Comparison of ENCODE assay signal across 20 cellular contexts in genomic region chr15:97981058-97981457, GRCh38. TPM values are rescaled to one million over a fixed set of nuclear protein-coding genes. Genes with fewer than 3 reads are reported as not detected.
DNase-seq lines count a peak whose midpoint lies in the region; ATAC-seq and TF ChIP-seq lines count a peak whose summit lies in the region.
"Had no signal": no experiment of that assay in that cellular context is flagged by ENCODE, and none has a peak within 500 bp of the region (broad histone marks: within the 10 kb centered on the region; RNA-seq: fewer than 3 reads in every experiment).

No MANE protein-coding gene starts in this region.

- H3K9me3 ChIP-seq in CD8-positive, alpha-beta T cell (ENCODE audit: low read length): no peaks in the 10 kb centered on the region
- H3K9me3 ChIP-seq: A549, BE2C, Caco-2 had no signal

- peak overlapping the region; percentile 87 for H3K27ac Mint-ChIP-seq in activated CD4-positive, alpha-beta T cell treated with anti-CD3 and anti-CD28 coated beads, Interleukin-2, amount 10 ng/mL, durations not matched to agents 7 days and 5 days
- no peak overlapping the region for H3K27ac Mint-ChIP-seq in activated CD4-positive, alpha-beta T cell treated with anti-CD3 and anti-CD28 coated beads, Interleukin-2, amount 10 ng/mL, durations not matched to agents 24 days and 14 days
- peak overlapping the region; percentile 43 to 83 for H3K27ac Mint-ChIP-seq in T-cell
- no peak overlapping the region for H3K27ac Mint-ChIP-seq in CD8-positive, alpha-beta T cell
- H3K27ac Mint-ChIP-seq: CD14-positive monocyte had no signal

- H3K27me3 Mint-ChIP-seq in activated CD4-positive, alpha-beta T cell treated with anti-CD3 and anti-CD28 coated beads, Interleukin-2, amount 10 ng/mL, durations not matched to agents 7 days and 5 days: no peaks in the 10 kb centered on the region
- peaks cover 3% of the 10 kb centered on the region for H3K27me3 Mint-ChIP-seq in activated CD4-positive, alpha-beta T cell treated with anti-CD3 and anti-CD28 coated beads, Interleukin-2, amount 10 ng/mL, durations not matched to agents 24 days and 14 days
- peaks cover 0 to 4% of the 10 kb centered on the region in 2 donors for H3K27me3 Mint-ChIP-seq in T-cell
- H3K27me3 Mint-ChIP-seq in CD8-positive, alpha-beta T cell (ENCODE audit: low read depth): peaks cover 4% of the 10 kb centered on the region
- H3K27me3 Mint-ChIP-seq: CD4-positive, alpha-beta memory T cell had no signal

- H3K27ac ChIP-seq in rectal smooth muscle tissue (ENCODE audit: low read depth, low read length): peak overlapping the region; percentile 43
- no peak overlapping the region for H3K27ac ChIP-seq in CD8-positive, alpha-beta T cell (ENCODE audit: low read depth, low read length)
- H3K27ac ChIP-seq: A549; BLaER1 treated with 17β-estradiol and CSF1 and Interleukin-3, amounts not matched to agents 10 nM and 100 nM; GM23248 had no signal

- ATAC-seq in T-cell (replicated peaks in 1 of 4) (peak in 3 of 4 experiments; percentile 37 to 76 (median 75)), HG03175 (IDR thresholded peaks at IDR 0.05; ENCODE audit: unreplicated experiment) (no peak)
- no peak for ATAC-seq in CD8-positive, alpha-beta T cell
- ATAC-seq: A549 had no signal

- intact Hi-C loops in activated CD4-positive, alpha-beta T cell treated with anti-CD3 and anti-CD28 coated beads, Interleukin-2, amount 10 ng/mL, durations not matched to agents 24 days and 14 days (cut with micrococcal nuclease): no loop called here
- intact Hi-C loops in CD8-positive, alpha-beta T cell (cut with DNase I, micrococcal nuclease): no loop called here

- no peak overlapping the region for H3K9ac ChIP-seq in rectal smooth muscle tissue (ENCODE audit: low read length)
- H3K9ac ChIP-seq: BLaER1 treated with 17β-estradiol and CSF1 and Interleukin-3, amounts not matched to agents 10 nM and 100 nM; GM23248 had no signal

- no peak overlapping the region for H3K4me3 ChIP-seq in rectal smooth muscle tissue (ENCODE audit: low read length)
- no peak overlapping the region for H3K4me3 ChIP-seq in CD8-positive, alpha-beta T cell (ENCODE audit: low read depth, low read length)
- H3K4me3 ChIP-seq: A549; BLaER1 treated with 17β-estradiol and CSF1 and Interleukin-3, amounts not matched to agents 10 nM and 100 nM; GM23248 had no signal

- no peaks in the 10 kb centered on the region for H3K36me3 Mint-ChIP-seq in activated CD4-positive, alpha-beta T cell treated with anti-CD3 and anti-CD28 coated beads, Interleukin-2, amount 10 ng/mL, durations not matched to agents 7 days and 5 days (ENCODE audit: low read depth)
- H3K36me3 Mint-ChIP-seq in activated CD4-positive, alpha-beta T cell treated with anti-CD3 and anti-CD28 coated beads, Interleukin-2, amount 10 ng/mL, durations not matched to agents 24 days and 14 days (ENCODE audit: low read depth): no peaks in the 10 kb centered on the region
- no peaks in the 10 kb centered on the region for H3K36me3 Mint-ChIP-seq in T-cell
- no peaks in the 10 kb centered on the region for H3K36me3 Mint-ChIP-seq in CD8-positive, alpha-beta T cell
- H3K36me3 Mint-ChIP-seq: CD14-positive monocyte; CD4-positive, alpha-beta memory T cell had no signal

- H3K4me3 Mint-ChIP-seq in activated CD4-positive, alpha-beta T cell treated with anti-CD3 and anti-CD28 coated beads, Interleukin-2, amount 10 ng/mL, durations not matched to agents 7 days and 5 days: no peak overlapping the region
- H3K4me3 Mint-ChIP-seq in activated CD4-positive, alpha-beta T cell treated with anti-CD3 and anti-CD28 coated beads, Interleukin-2, amount 10 ng/mL, durations not matched to agents 24 days and 14 days: no peak overlapping the region
- H3K4me3 Mint-ChIP-seq in T-cell: no peak overlapping the region
- no peak overlapping the region for H3K4me3 Mint-ChIP-seq in CD8-positive, alpha-beta T cell
- H3K4me3 Mint-ChIP-seq: CD14-positive monocyte had no signal

- TF ChIP-seq CTCF in CD8-positive, alpha-beta T cell (IDR thresholded peaks at IDR 0.05): no peak

- H3K4me1 Mint-ChIP-seq in activated CD4-positive, alpha-beta T cell treated with anti-CD3 and anti-CD28 coated beads, Interleukin-2, amount 10 ng/mL, durations not matched to agents 7 days and 5 days: peaks cover 20% of the 10 kb centered on the region
- H3K4me1 Mint-ChIP-seq in activated CD4-positive, alpha-beta T cell treated with anti-CD3 and anti-CD28 coated beads, Interleukin-2, amount 10 ng/mL, durations not matched to agents 24 days and 14 days: peaks cover 3% of the 10 kb centered on the region
- H3K4me1 Mint-ChIP-seq in T-cell: peaks cover 5 to 25% (median 13%) of the 10 kb centered on the region in 3 donors
- peaks cover 3% of the 10 kb centered on the region for H3K4me1 Mint-ChIP-seq in CD8-positive, alpha-beta T cell (ENCODE audit: low read depth)

- peak; percentile 30 for DNase-seq in activated CD4-positive, alpha-beta T cell treated with anti-CD3 and anti-CD28 coated beads, Interleukin-2, amount 10 ng/mL, durations not matched to agents 7 days and 5 days
- no peak for DNase-seq in activated CD4-positive, alpha-beta T cell treated with anti-CD3 and anti-CD28 coated beads, Interleukin-2, amount 10 ng/mL, durations not matched to agents 24 days and 14 days
- DNase-seq in T-cell: peak in 1 of 34 experiments; percentile 7
- DNase-seq in CD8-positive, alpha-beta T cell: no peak
- DNase-seq: 8988T; ACHN; AML-193; BE2C; Caco-2; CD4-positive, alpha-beta memory T cell; DMS153; DND-41; GM23248; H7; HCEC 1CT had no signal

- peaks cover 3% of the 10 kb centered on the region for H3K9me3 Mint-ChIP-seq in activated CD4-positive, alpha-beta T cell treated with anti-CD3 and anti-CD28 coated beads, Interleukin-2, amount 10 ng/mL, durations not matched to agents 7 days and 5 days
- H3K9me3 Mint-ChIP-seq in activated CD4-positive, alpha-beta T cell treated with anti-CD3 and anti-CD28 coated beads, Interleukin-2, amount 10 ng/mL, durations not matched to agents 24 days and 14 days: peaks cover 8% of the 10 kb centered on the region
- peaks cover under 1 to 6% (median 5%) of the 10 kb centered on the region in 3 donors for H3K9me3 Mint-ChIP-seq in T-cell
- peaks cover under 1% of the 10 kb centered on the region for H3K9me3 Mint-ChIP-seq in CD8-positive, alpha-beta T cell

- H3K27me3 ChIP-seq in rectal smooth muscle tissue (ENCODE audit: control insufficient read depth, insufficient read depth, low read length): no peaks in the 10 kb centered on the region
- no peaks in the 10 kb centered on the region for H3K27me3 ChIP-seq in CD8-positive, alpha-beta T cell (ENCODE audit: insufficient read depth, low read length)
- H3K27me3 ChIP-seq: BE2C; BLaER1 treated with 17β-estradiol and CSF1 and Interleukin-3, amounts not matched to agents 10 nM and 100 nM had no signal

- CTCF ChIA-PET in activated CD4-positive, alpha-beta T cell treated with anti-CD3 and anti-CD28 coated beads, Interleukin-2, amount 10 ng/mL, durations not matched to agents 7 days and 5 days (lab: Charles Lee): no interaction called here
- CTCF ChIA-PET in T-cell (lab: Charles Lee): interaction anchor here in 1 of 2 donors (0.6 kb wide), 1 partner anchor 181 kb away, joined by 4 read pairs; no protein-coding TSS in a partner anchor
- CTCF ChIA-PET in CD8-positive, alpha-beta T cell (lab: Charles Lee): no interaction called here

- POLR2A ChIA-PET in activated CD4-positive, alpha-beta T cell treated with anti-CD3 and anti-CD28 coated beads, Interleukin-2, amount 10 ng/mL, durations not matched to agents 7 days and 5 days (lab: Charles Lee): no interaction called here
- POLR2A ChIA-PET in T-cell (lab: Charles Lee): no interaction called here
- POLR2A ChIA-PET in CD8-positive, alpha-beta T cell (lab: Charles Lee): no interaction called here

- H3K36me3 ChIP-seq in rectal smooth muscle tissue (ENCODE audit: control insufficient read depth, insufficient read depth, low read length): no peaks in the 10 kb centered on the region
- H3K36me3 ChIP-seq in CD8-positive, alpha-beta T cell (ENCODE audit: insufficient read depth, low read length): no peaks in the 10 kb centered on the region
- H3K36me3 ChIP-seq: BE2C; BLaER1 treated with 17β-estradiol and CSF1 and Interleukin-3, amounts not matched to agents 10 nM and 100 nM had no signal

- peaks cover 6% of the 10 kb centered on the region for H3K4me1 ChIP-seq in rectal smooth muscle tissue (ENCODE audit: control insufficient read depth, insufficient read depth, low read length)
- H3K4me1 ChIP-seq in CD8-positive, alpha-beta T cell (ENCODE audit: insufficient read depth, low read length): no peaks in the 10 kb centered on the region
- H3K4me1 ChIP-seq: A549, BE2C had no signal

RNA-seq across cellular contexts. Expression of gene ARRDC4, which starts 20.6 kb away (rescaled TPM):
- total RNA-seq in activated CD4-positive, alpha-beta T cell treated with anti-CD3 and anti-CD28 coated beads, Interleukin-2, amount 10 ng/mL, durations not matched to agents 7 days and 5 days: under 1 TPM; 0.52 to 0.56 TPM
- 1.0 and 1.1 TPM in 2 replicates for total RNA-seq in activated CD4-positive, alpha-beta T cell treated with anti-CD3 and anti-CD28 coated beads, Interleukin-2, amount 10 ng/mL, durations not matched to agents 24 days and 14 days
- 1 to 10 TPM in 4 of 5 donors, under 1 TPM in 1; 0.79 to 2.1 (median 1.7) TPM for total RNA-seq in T-cell
- total RNA-seq in CD8-positive, alpha-beta T cell: 1 to 10 TPM; 4.2 to 5.1 TPM

Comparison
In these comparisons a context has a peak if more than half of its experiments do, and no peak if none do; other contexts are left out.
1. H3K27ac Mint-ChIP-seq: peak in activated CD4-positive, alpha-beta T cell treated with anti-CD3 and anti-CD28 coated beads, Interleukin-2, amount 10 ng/mL, durations not matched to agents 7 days and 5 days (single experiment) and T-cell (2 of 2); none in activated CD4-positive, alpha-beta T cell treated with anti-CD3 and anti-CD28 coated beads, Interleukin-2, amount 10 ng/mL, durations not matched to agents 24 days and 14 days (single experiment) and CD8-positive, alpha-beta T cell (single experiment).
2. ATAC-seq: peak in T-cell (3 of 4); none in CD8-positive, alpha-beta T cell (single experiment) and HG03175 (single experiment).